In genomic region chr20:20466341-20466879, GRCh38 we compare ENCODE assay signal across 9 cellular contexts.
DNase-seq lines count a peak whose midpoint lies in the region; ATAC-seq, FAIRE-seq and TF ChIP-seq lines count a peak whose summit lies in the region.
"Had no signal": no experiment of that assay in that cellular context is flagged by ENCODE, and none has a peak within 500 bp of the region (broad histone marks: within the 10 kb centered on the region; RNA-seq: fewer than 3 reads in every experiment).

No MANE protein-coding gene starts in this region.

- no peak for FAIRE-seq in H54 (lab: Jason Lieb, UNC)

- no peaks in the 10 kb centered on the region for H3K9me3 Mint-ChIP-seq in activated T-cell treated with anti-CD3 and anti-CD28 coated beads, Interleukin-2, amount 50 U/mL, for 72 hours

- H3K4me3 Mint-ChIP-seq in activated T-cell treated with anti-CD3 and anti-CD28 coated beads, Interleukin-2, amount 50 U/mL, for 72 hours, result peak overlapping the region; percentile 52 to 67

- no peak for TF ChIP-seq CTCF in fibroblast of villous mesenchyme (IDR thresholded peaks at IDR 0.05; ENCODE audit: insufficient read depth, low read depth, low read length)

- H3K27me3 Mint-ChIP-seq in activated T-cell treated with anti-CD3 and anti-CD28 coated beads, Interleukin-2, amount 50 U/mL, for 72 hours (ENCODE audit: low read depth), result no peaks in the 10 kb centered on the region

- H3K4me1 Mint-ChIP-seq in activated T-cell treated with anti-CD3 and anti-CD28 coated beads, Interleukin-2, amount 50 U/mL, for 72 hours (ENCODE audit: low read depth), result peaks cover 48% of the 10 kb centered on the region

- H3K4me3 ChIP-seq in fibroblast of villous mesenchyme (ENCODE audit: low read depth, low read length), result no peak overlapping the region
- H3K4me3 ChIP-seq: cardiac muscle cell had no signal

- peak; percentile 96 for ATAC-seq in activated T-cell treated with anti-CD3 and anti-CD28 coated beads, Interleukin-2, amount 50 U/mL, for 72 hours (replicated peaks in 1 of 2)
- ATAC-seq in HG02571 (IDR thresholded peaks at IDR 0.05; ENCODE audit: unreplicated experiment), result peak; percentile 88

- H3K27ac Mint-ChIP-seq in activated T-cell treated with anti-CD3 and anti-CD28 coated beads, Interleukin-2, amount 50 U/mL, for 72 hours, result peak overlapping the region; percentile 32

- TF ChIP-seq POLR2A in H54 (IDR thresholded peaks at IDR 0.05; ENCODE audit: low read depth, low read length), result no peak

- peak; percentile 63 to 64 for DNase-seq in activated T-cell treated with anti-CD3 and anti-CD28 coated beads, Interleukin-2, amount 50 U/mL, for 72 hours
- no peak for DNase-seq in activated T-cell treated with anti-CD3 and anti-CD28 coated beads, Interleukin-2, amount 50 U/mL, for 1 hour
- DNase-seq in NAMALWA (ENCODE audit: low spot score) (peak; percentile 66), fibroblast of villous mesenchyme (ENCODE audit: low read depth) (peak; percentile 59), retina (no peak), Kasumi-1 (lab: John Stamatoyannopoulos, UW) (no peak), H54 (ENCODE audit: insufficient read length, low spot score) (no peak)

- peaks cover 2 to 12% of the 10 kb centered on the region in 2 donors for H3K36me3 Mint-ChIP-seq in activated T-cell treated with anti-CD3 and anti-CD28 coated beads, Interleukin-2, amount 50 U/mL, for 72 hours (ENCODE audit: insufficient read depth in 2 of 2)

Comparison
In these comparisons a context has a peak if more than half of its experiments do, and no peak if none do; other contexts are left out.
1. DNase-seq: peak in activated T-cell treated with anti-CD3 and anti-CD28 coated beads, Interleukin-2, amount 50 U/mL, for 72 hours (2 of 2), NAMALWA (single experiment) and fibroblast of villous mesenchyme (single experiment); none in activated T-cell treated with anti-CD3 and anti-CD28 coated beads, Interleukin-2, amount 50 U/mL, for 1 hour (single experiment), retina (single experiment), Kasumi-1 (0 of 2) and H54 (single experiment).